ENCODE assay signal across 14 cellular contexts in the genomic region with DNA sequence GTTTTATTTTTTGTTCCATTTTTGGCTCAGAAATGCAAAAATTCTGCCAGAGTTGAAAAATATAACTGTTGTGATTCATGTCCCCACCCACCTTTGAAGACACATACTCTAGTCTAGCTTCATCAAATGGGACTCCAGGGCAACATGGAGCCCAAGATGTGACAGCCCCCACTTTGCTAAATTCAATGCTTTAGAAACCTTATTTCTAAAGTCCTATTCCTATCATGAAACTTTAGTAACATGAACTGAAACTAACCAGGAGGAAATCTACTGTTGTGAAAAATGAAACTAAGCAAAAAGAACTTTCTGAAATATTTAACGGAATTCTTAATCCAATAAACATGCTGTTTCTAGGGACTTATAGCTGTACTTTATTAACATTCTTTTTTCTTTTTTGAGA. TPM values are rescaled to one million over a fixed set of nuclear protein-coding genes. Genes with fewer than 3 reads are reported as not detected.
DNase-seq lines count a peak whose midpoint lies in the region; ATAC-seq and TF ChIP-seq lines count a peak whose summit lies in the region.
"Had no signal": no experiment of that assay in that cellular context is flagged by ENCODE, and none has a peak within 500 bp of the region (broad histone marks: within the 10 kb centered on the region; RNA-seq: fewer than 3 reads in every experiment).

No MANE protein-coding gene starts in this region.

- DNase-seq in activated T-cell treated with anti-CD3 and anti-CD28 coated beads, Interleukin-2, amount 50 U/mL, for 24 hours = no peak
- DNase-seq in activated T-cell treated with anti-CD3 and anti-CD28 coated beads, Interleukin-2, amount 50 U/mL, for 4 hours = no peak
- peak; percentile 34 for DNase-seq in RPMI8226
- no peak for DNase-seq in osteocyte (ENCODE audit: extremely low spot score, unreplicated experiment)
- no peak for DNase-seq in pons (ENCODE audit: low spot score)
- no peak for DNase-seq in Right ventricle myocardium inferior (ENCODE audit: missing footprints)
- DNase-seq: ACHN; gastrocnemius medialis; NCI-H1436 treated with DMSO at 0.1 percent for 48 hours; NCI-H446; stimulated activated CD4-positive, alpha-beta T cell treated with anti-CD3 and anti-CD28 coated beads, Interleukin-4, amount 100 ng/mL, for 24 hours; tibial artery had no signal

- peaks cover 26% of the 10 kb centered on the region for H3K4me1 Mint-ChIP-seq in activated T-cell treated with anti-CD3 and anti-CD28 coated beads, Interleukin-2, amount 50 U/mL, for 24 hours (ENCODE audit: low read depth)
- H3K4me1 Mint-ChIP-seq in activated T-cell treated with anti-CD3 and anti-CD28 coated beads, Interleukin-2, amount 50 U/mL, for 4 hours (ENCODE audit: low read depth) = peaks cover 16% of the 10 kb centered on the region
- peaks cover 10% of the 10 kb centered on the region for H3K4me1 Mint-ChIP-seq in osteocyte (ENCODE audit: unreplicated experiment)

- H3K9me3 Mint-ChIP-seq in activated T-cell treated with anti-CD3 and anti-CD28 coated beads, Interleukin-2, amount 50 U/mL, for 24 hours = no peaks in the 10 kb centered on the region
- H3K9me3 Mint-ChIP-seq in activated T-cell treated with anti-CD3 and anti-CD28 coated beads, Interleukin-2, amount 50 U/mL, for 4 hours = no peaks in the 10 kb centered on the region
- no peaks in the 10 kb centered on the region for H3K9me3 Mint-ChIP-seq in osteocyte (ENCODE audit: unreplicated experiment)

- H3K4me3 Mint-ChIP-seq in activated T-cell treated with anti-CD3 and anti-CD28 coated beads, Interleukin-2, amount 50 U/mL, for 24 hours = no peak overlapping the region
- H3K4me3 Mint-ChIP-seq in activated T-cell treated with anti-CD3 and anti-CD28 coated beads, Interleukin-2, amount 50 U/mL, for 4 hours = no peak overlapping the region
- no peak overlapping the region for H3K4me3 Mint-ChIP-seq in osteocyte (ENCODE audit: unreplicated experiment)

- H3K36me3 Mint-ChIP-seq in activated T-cell treated with anti-CD3 and anti-CD28 coated beads, Interleukin-2, amount 50 U/mL, for 24 hours (ENCODE audit: low read depth) = peaks cover 86% of the 10 kb centered on the region
- H3K36me3 Mint-ChIP-seq in activated T-cell treated with anti-CD3 and anti-CD28 coated beads, Interleukin-2, amount 50 U/mL, for 4 hours (ENCODE audit: insufficient read depth) = peaks cover 32% of the 10 kb centered on the region
- H3K36me3 Mint-ChIP-seq in osteocyte (ENCODE audit: unreplicated experiment) = peaks cover 49% of the 10 kb centered on the region

- H3K27me3 Mint-ChIP-seq in activated T-cell treated with anti-CD3 and anti-CD28 coated beads, Interleukin-2, amount 50 U/mL, for 24 hours = no peaks in the 10 kb centered on the region
- no peaks in the 10 kb centered on the region for H3K27me3 Mint-ChIP-seq in activated T-cell treated with anti-CD3 and anti-CD28 coated beads, Interleukin-2, amount 50 U/mL, for 4 hours (ENCODE audit: low read depth)
- no peaks in the 10 kb centered on the region for H3K27me3 Mint-ChIP-seq in osteocyte (ENCODE audit: unreplicated experiment)

- peak overlapping the region; percentile 72 for H3K27ac Mint-ChIP-seq in activated T-cell treated with anti-CD3 and anti-CD28 coated beads, Interleukin-2, amount 50 U/mL, for 24 hours
- H3K27ac Mint-ChIP-seq in osteocyte (ENCODE audit: unreplicated experiment) = peak overlapping the region; percentile 67

- intact Hi-C loops in Right ventricle myocardium inferior (cut with DNase I) = no loop called here

- no peak for ATAC-seq in activated T-cell treated with anti-CD3 and anti-CD28 coated beads, Interleukin-2, amount 50 U/mL, for 4 hours
- peak; percentile 73 for ATAC-seq in GM21576 (IDR thresholded peaks at IDR 0.05; ENCODE audit: unreplicated experiment)
- ATAC-seq in HG02759 (IDR thresholded peaks at IDR 0.05; ENCODE audit: unreplicated experiment) = no peak
- no peak for ATAC-seq in Right ventricle myocardium inferior
- ATAC-seq: gastrocnemius medialis had no signal

- TF ChIP-seq CTCF in osteocyte (IDR thresholded peaks at IDR 0.05) = no peak

RNA-seq across cellular contexts. Expression of gene UBP1, which starts 20.3 kb away (rescaled TPM):
- 10 to 100 TPM; 64.2 to 69.7 (median 69.0) TPM for total RNA-seq in activated T-cell treated with anti-CD3 and anti-CD28 coated beads, Interleukin-2, amount 50 U/mL, for 4 hours
- total RNA-seq in osteocyte = 53.2 and 57.0 TPM in 2 replicates
- 42.3 TPM for total RNA-seq in Right ventricle myocardium inferior
